Comparison of ENCODE assay signal across 25 cellular contexts in the genomic region with DNA sequence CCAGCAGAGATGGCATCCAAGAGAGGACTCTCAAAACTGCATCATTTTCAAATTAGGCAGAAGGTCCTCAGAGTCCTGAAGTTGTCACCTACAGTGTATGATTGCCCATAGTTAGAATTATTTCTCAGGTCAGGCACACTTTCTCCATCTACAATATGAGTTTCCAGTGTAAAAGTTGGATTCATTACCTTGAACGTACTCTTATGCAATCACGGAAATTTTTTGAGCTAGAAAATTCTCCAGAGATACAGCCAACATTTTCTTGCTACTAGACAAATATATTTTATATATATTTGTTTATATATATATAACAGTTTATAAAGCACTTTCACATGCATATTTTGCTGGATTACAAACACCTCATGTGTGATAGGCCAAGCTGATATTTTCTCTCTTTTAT. TPM values are rescaled to one million over a fixed set of nuclear protein-coding genes. Genes with fewer than 3 reads are reported as not detected.
DNase-seq lines count a peak whose midpoint lies in the region; ATAC-seq, FAIRE-seq and TF ChIP-seq lines count a peak whose summit lies in the region.
"Had no signal": no experiment of that assay in that cellular context is flagged by ENCODE, and none has a peak within 500 bp of the region (broad histone marks: within the 10 kb centered on the region; RNA-seq: fewer than 3 reads in every experiment).

No MANE protein-coding gene starts in this region.

- ATAC-seq in HepG2 (no peak), right lobe of liver (no peak), GM21737 (IDR thresholded peaks at IDR 0.05; ENCODE audit: unreplicated experiment) (no peak), GM21825 (IDR thresholded peaks at IDR 0.05; ENCODE audit: unreplicated experiment) (no peak)
- ATAC-seq: A549 had no signal

- H3K4me1 ChIP-seq in HepG2 (ENCODE audit: insufficient read depth, low read length) (peaks cover 50% of the 10 kb centered on the region), right lobe of liver (peaks cover 0 to 13% (median 0%) of the 10 kb centered on the region in 4 donors), SK-N-SH (ENCODE audit: control insufficient read depth in 1 of 2, insufficient read depth in 2 of 2, low read depth in 1 of 2, low read length in 1 of 2) (peaks cover 0 to under 1% of the 10 kb centered on the region in 2 experiments; a peak in 1 of 4 replicates)

- no peak for TF ChIP-seq RAD21 in HepG2 (CRISPR knock-in tag; IDR thresholded peaks at IDR 0.05)
- TF ChIP-seq RAD21 in SK-N-SH (IDR thresholded peaks at IDR 0.05; ENCODE audit: low read length): no peak

- H3K27ac ChIP-seq in HepG2 (ENCODE audit: extremely low read length, insufficient read depth, low read length) (no peak overlapping the region), right lobe of liver (no peak overlapping the region), SK-N-SH (ENCODE audit: low read depth in 2 of 2, low read length in 1 of 2) (no peak overlapping the region)
- H3K27ac ChIP-seq: 22Rv1 had no signal

- TF ChIP-seq CTCF in HepG2 (CRISPR knock-in tag; IDR thresholded peaks at IDR 0.05) (no peak), right lobe of liver (IDR thresholded peaks at IDR 0.05) (no peak), choroid plexus epithelial cell (conservative IDR thresholded peaks at IDR 0.05; ENCODE audit: low read depth, low read length) (no peak), SK-N-SH (IDR thresholded peaks at IDR 0.05) (no peak)

- WGBS in HepG2 (ENCODE audit: low lambda C conversion rate): 25% methylated on average over 2 of the region's 2 CpGs
- WGBS in right lobe of liver (ENCODE audit: insufficient coverage, low coverage, low lambda C conversion rate, missing lambda C conversion rate): 62% methylated on average over 2 of the region's 2 CpGs
- 89% methylated on average over 2 of the region's 2 CpGs for WGBS in SK-N-SH (ENCODE audit: low lambda C conversion rate)

- no peaks in the 10 kb centered on the region for H3K36me3 ChIP-seq in HepG2 (replicated peaks in 1 of 2; ENCODE audit: control insufficient read depth in 1 of 2, insufficient read depth in 2 of 2, low read length in 2 of 2)
- H3K36me3 ChIP-seq in right lobe of liver: no peaks in the 10 kb centered on the region
- H3K36me3 ChIP-seq in SK-N-SH (replicated peaks in 1 of 2; ENCODE audit: control insufficient read depth in 1 of 2, insufficient read depth in 2 of 2, low read length in 1 of 2): no peaks in the 10 kb centered on the region

- CTCF ChIA-PET in HepG2 (lab: Yijun Ruan, JAX; ENCODE audit: low intra/inter-chr PET ratio, low total read pairs) (no interaction called here), SK-N-SH (lab: Yijun Ruan, JAX) (interaction anchor here (1.6 to 3.5 kb wide), 3 partner anchors 8 to 60 kb away, joined by 5 to 17 read pairs (median 7); no protein-coding TSS in a partner anchor)

- H3K79me2 ChIP-seq in HepG2 (ENCODE audit: insufficient read depth, low read length) (no peaks in the 10 kb centered on the region), SK-N-SH (ENCODE audit: insufficient read depth) (no peaks in the 10 kb centered on the region)

- H3K9me3 ChIP-seq in HepG2 (ENCODE audit: low read length): no peaks in the 10 kb centered on the region
- H3K9me3 ChIP-seq in right lobe of liver: no peaks in the 10 kb centered on the region
- H3K9me3 ChIP-seq in SK-N-SH: no peaks in the 10 kb centered on the region
- H3K9me3 ChIP-seq: A549 had no signal

- H3K9ac ChIP-seq in HepG2 (ENCODE audit: insufficient read depth, low read depth, low read length): no peak overlapping the region
- H3K9ac ChIP-seq in SK-N-SH: no peak overlapping the region

- TF ChIP-seq POLR2A in HepG2 (IDR thresholded peaks at IDR 0.05; ENCODE audit: insufficient read depth in 1 of 2, low read depth in 2 of 2, low read length in 2 of 2) (no peak), right lobe of liver (IDR thresholded peaks at IDR 0.05) (no peak)

- POLR2A ChIA-PET in HepG2 (lab: Yijun Ruan, JAX) (interaction anchor here (1.3 to 3.4 kb wide), 3 partner anchors 13 to 32 kb away, joined by 4 to 20 read pairs (median 5); a partner anchor contains a TSS), SK-N-SH (lab: Yijun Ruan, JAX) (no interaction called here)

- intact Hi-C loops in HepG2 (cut with micrococcal nuclease; ENCODE audit: unreplicated experiment) (no loop called here), right lobe of liver (cut with DNase I) (no loop called here)

- no peak for TF ChIP-seq EP300 in HepG2 (IDR thresholded peaks at IDR 0.05; ENCODE audit: low read depth in 2 of 2, low read length in 2 of 2)
- no peak for TF ChIP-seq EP300 in HepG2 (CRISPR knock-in tag; IDR thresholded peaks at IDR 0.05; ENCODE audit: borderline replicate concordance)
- no peak for TF ChIP-seq EP300 in SK-N-SH (IDR thresholded peaks at IDR 0.05; ENCODE audit: borderline replicate concordance in 1 of 2, low read depth in 1 of 2, low read length in 1 of 2)

- no peaks in the 10 kb centered on the region for H3F3A ChIP-seq in SK-N-SH (replicated peaks; ENCODE audit: insufficient read depth)

- no peak for DNase-seq in HepG2 (ENCODE audit: low spot score)
- DNase-seq in right lobe of liver: no peak
- peak; percentile 25 for DNase-seq in choroid plexus epithelial cell (ENCODE audit: low read depth)
- peak; percentile 20 for DNase-seq in iris pigment epithelial cell (ENCODE audit: low read depth)
- DNase-seq in activated naive CD4-positive, alpha-beta T cell treated with Interleukin-2 at 50 U/mL for 16 hours: no peak
- DNase-seq in SK-N-SH: no peak
- DNase-seq: ACHN; AML-193; C1 segment of cervical spinal cord; Calu3; CD4-positive, alpha-beta memory T cell; COR-L47; DMS53; DMS79 treated with DMSO at 0.1 percent for 48 hours; GF-D8; GOT3; H7; HCEC 1CT had no signal

- H3K27me3 ChIP-seq in HepG2 (ENCODE audit: control insufficient read depth in 1 of 2, insufficient read depth in 2 of 2, low read length in 2 of 2) (no peaks in the 10 kb centered on the region), right lobe of liver (no peaks in the 10 kb centered on the region), SK-N-SH (ENCODE audit: insufficient read depth) (no peaks in the 10 kb centered on the region; the same call in 1 of the 2 replicates)

- in situ Hi-C loops in HepG2 (cut with HindIII; ENCODE audit: extremely low pct_ligation_motif_present, low pct_unique_long_range_greater_than_20kb): no loop called here

- H2AFZ ChIP-seq in HepG2 (ENCODE audit: low read length) (no peak overlapping the region), SK-N-SH (ENCODE audit: low read depth) (no peak overlapping the region)

- H3K4me2 ChIP-seq in HepG2 (ENCODE audit: low read depth, low read length) (no peak overlapping the region), SK-N-SH (no peak overlapping the region)
- H3K4me2 ChIP-seq: A549 had no signal

- BruUV-seq in HepG2 (replicated peaks; lab: Mats Ljungman, UMichigan): no TSS peak

- FAIRE-seq in HepG2 (lab: Jason Lieb, UNC): no peak
- FAIRE-seq: A549, GM12891, GM18507 had no signal

- no peaks in the 10 kb centered on the region for H4K20me1 ChIP-seq in HepG2 (ENCODE audit: insufficient read depth, low read length)
- H4K20me1 ChIP-seq in SK-N-SH (ENCODE audit: insufficient read depth): no peaks in the 10 kb centered on the region

- H3K4me3 ChIP-seq in HepG2 (replicated peaks in 1 of 3; ENCODE audit: insufficient read depth in 1 of 3, low read depth in 2 of 3, low read length in 3 of 3): no peak overlapping the region
- no peak overlapping the region for H3K4me3 ChIP-seq in right lobe of liver
- H3K4me3 ChIP-seq in choroid plexus epithelial cell (ENCODE audit: low read depth, low read length): no peak overlapping the region
- no peak overlapping the region for H3K4me3 ChIP-seq in SK-N-SH (ENCODE audit: low read depth in 2 of 2, low read length in 1 of 2)
- H3K4me3 ChIP-seq: A549 had no signal

- no peaks in the 10 kb centered on the region for H3K9me2 ChIP-seq in SK-N-SH

RNA-seq across cellular contexts. Expression of a gene that starts 29.4 kb away (rescaled TPM):
- 41.4 and 60.1 TPM in 2 replicates for total RNA-seq in HepG2 (2016; rRNA removed; fragmentation: Illumina TruSeq; extraction: Trizol)
- total RNA-seq in HepG2 (2016; cell fraction: cytosol; rRNA removed; fragmentation: Illumina TruSeq; extraction: Trizol; ENCODE audit: low read depth): 22.9 and 24.8 TPM in 2 replicates
- 40.1 and 52.3 TPM in 2 replicates for total RNA-seq in HepG2 (2016; cell fraction: insoluble cytoplasmic fraction; rRNA removed; fragmentation: Illumina TruSeq; extraction: Trizol)
- 38.4 and 42.1 TPM in 2 replicates for total RNA-seq in HepG2 (2016; cell fraction: membrane; rRNA removed; fragmentation: Illumina TruSeq; extraction: Trizol)
- total RNA-seq in HepG2 (2016; cell fraction: nucleus; rRNA removed; fragmentation: Illumina TruSeq; extraction: Trizol): 23.4 and 26.0 TPM in 2 replicates
- 48.7 and 60.5 TPM in 2 replicates for polyA plus RNA-seq in HepG2 (2011; rRNA removed)
- polyA plus RNA-seq in HepG2 (2011; cell fraction: cytosol; rRNA removed): 35.1 and 50.0 TPM in 2 replicates
- 16.6 and 20.7 TPM in 2 replicates for polyA plus RNA-seq in HepG2 (2011; cell fraction: nucleus; rRNA removed)
- 55.8 and 68.9 TPM in 2 replicates for polyA plus RNA-seq in HepG2 (2012)
- 37.2 and 40.1 TPM in 2 replicates for polyA plus RNA-seq in HepG2 (2016; cell fraction: cytosol; fragmentation: Illumina TruSeq; extraction: Trizol; ENCODE audit: low read depth)
- polyA plus RNA-seq in HepG2 (2016; cell fraction: insoluble cytoplasmic fraction; fragmentation: Illumina TruSeq; extraction: Trizol; ENCODE audit: low read depth): 67.5 and 71.1 TPM in 2 replicates
- polyA plus RNA-seq in HepG2 (2016; cell fraction: membrane; fragmentation: Illumina TruSeq; extraction: Trizol; ENCODE audit: low read depth): 42.6 and 44.3 TPM in 2 replicates
- polyA plus RNA-seq in HepG2 (2016; cell fraction: nucleus; fragmentation: Illumina TruSeq; extraction: Trizol; ENCODE audit: insufficient read depth, low read depth): 39.9 and 41.4 TPM in 2 replicates
- 29.1 and 31.0 TPM in 2 replicates for polyA minus RNA-seq in HepG2 (2011; rRNA and poly(A)+ RNA removed; ENCODE audit: low replicate concordance)
- polyA minus RNA-seq in HepG2 (2011; cell fraction: cytosol; rRNA and poly(A)+ RNA removed): 46.4 and 51.7 TPM in 2 replicates
- 32.6 and 44.3 TPM in 2 replicates for polyA minus RNA-seq in HepG2 (2011; cell fraction: nucleus; rRNA and poly(A)+ RNA removed)
- total RNA-seq in right lobe of liver: 10 to 100 TPM in 5 of 6 experiments, 1 to 10 TPM in 1; 7.2 to 44.6 (median 25.2) TPM
- polyA plus RNA-seq in SK-N-SH (2012; rRNA removed): 9.4 and 10.9 TPM in 2 replicates
- 13.1 and 18.2 TPM in 2 replicates for polyA plus RNA-seq in SK-N-SH (2012; cell fraction: cytosol; rRNA removed)
- 5.6 and 10.4 TPM in 2 replicates for polyA plus RNA-seq in SK-N-SH (2012; cell fraction: nucleus; rRNA removed)
- total RNA-seq: G401 had no signal

RNA-seq across cellular contexts. Expression of a gene that starts 32.0 kb away (rescaled TPM):
- total RNA-seq in HepG2 (2016; rRNA removed; fragmentation: Illumina TruSeq; extraction: Trizol) (7.2 and 9.8 TPM in 2 replicates), right lobe of liver (10 to 100 TPM in 1 of 6 experiments, 1 to 10 TPM in 5; 1.8 to 19.0 (median 4.6) TPM)
- 0.61 and 0.71 TPM in 2 replicates for total RNA-seq in HepG2 (2016; cell fraction: cytosol; rRNA removed; fragmentation: Illumina TruSeq; extraction: Trizol; ENCODE audit: low read depth)
- 7.0 and 8.5 TPM in 2 replicates for total RNA-seq in HepG2 (2016; cell fraction: insoluble cytoplasmic fraction; rRNA removed; fragmentation: Illumina TruSeq; extraction: Trizol)
- total RNA-seq in HepG2 (2016; cell fraction: membrane; rRNA removed; fragmentation: Illumina TruSeq; extraction: Trizol): 2.7 and 2.9 TPM in 2 replicates
- 2.9 and 4.3 TPM in 2 replicates for total RNA-seq in HepG2 (2016; cell fraction: nucleus; rRNA removed; fragmentation: Illumina TruSeq; extraction: Trizol)
- polyA plus RNA-seq in HepG2 (2011; rRNA removed) (32.5 and 36.7 TPM in 2 replicates), SK-N-SH (2012; rRNA removed) (0.19 and 0.28 TPM in 2 replicates)
- 23.5 and 30.7 TPM in 2 replicates for polyA plus RNA-seq in HepG2 (2011; cell fraction: cytosol; rRNA removed)
- polyA plus RNA-seq in HepG2 (2011; cell fraction: nucleus; rRNA removed): 9.8 and 12.8 TPM in 2 replicates
- polyA plus RNA-seq in HepG2 (2012): 6.6 and 9.0 TPM in 2 replicates
- 0.33 and 0.35 TPM in 2 replicates for polyA plus RNA-seq in HepG2 (2016; cell fraction: cytosol; fragmentation: Illumina TruSeq; extraction: Trizol; ENCODE audit: low read depth)
- 8.7 and 10.9 TPM in 2 replicates for polyA plus RNA-seq in HepG2 (2016; cell fraction: insoluble cytoplasmic fraction; fragmentation: Illumina TruSeq; extraction: Trizol; ENCODE audit: low read depth)
- polyA plus RNA-seq in HepG2 (2016; cell fraction: membrane; fragmentation: Illumina TruSeq; extraction: Trizol; ENCODE audit: low read depth): 1.5 and 1.6 TPM in 2 replicates
- 5.0 and 5.4 TPM in 2 replicates for polyA plus RNA-seq in HepG2 (2016; cell fraction: nucleus; fragmentation: Illumina TruSeq; extraction: Trizol; ENCODE audit: insufficient read depth, low read depth)
- polyA minus RNA-seq in HepG2 (2011; rRNA and poly(A)+ RNA removed; ENCODE audit: low replicate concordance): 0.21 and 49.0 TPM in 2 replicates
- 29.2 and 32.6 TPM in 2 replicates for polyA minus RNA-seq in HepG2 (2011; cell fraction: cytosol; rRNA and poly(A)+ RNA removed)
- 13.3 and 18.3 TPM in 2 replicates for polyA minus RNA-seq in HepG2 (2011; cell fraction: nucleus; rRNA and poly(A)+ RNA removed)
- 0.19 and 0.24 TPM in 2 replicates for polyA plus RNA-seq in SK-N-SH (2012; cell fraction: cytosol; rRNA removed)
- polyA plus RNA-seq in SK-N-SH (2012; cell fraction: nucleus; rRNA removed): 0.19 and 0.23 TPM in 2 replicates

Comparison
In these comparisons a context has a peak if more than half of its experiments do, and no peak if none do; other contexts are left out.
1. DNase-seq: peak in choroid plexus epithelial cell (single experiment) and iris pigment epithelial cell (single experiment); none in HepG2 (single experiment), right lobe of liver (0 of 3), activated naive CD4-positive, alpha-beta T cell treated with Interleukin-2 at 50 U/mL for 16 hours (single experiment) and SK-N-SH (single experiment).